Comparison of ENCODE assay signal across 27 cellular contexts in genomic region chr7:128189231-128189930, GRCh38. TPM values are rescaled to one million over a fixed set of nuclear protein-coding genes. Genes with fewer than 3 reads are reported as not detected.
DNase-seq lines count a peak whose midpoint lies in the region; ATAC-seq and TF ChIP-seq lines count a peak whose summit lies in the region.
"Had no signal": no experiment of that assay in that cellular context is flagged by ENCODE, and none has a peak within 500 bp of the region (broad histone marks: within the 10 kb centered on the region; RNA-seq: fewer than 3 reads in every experiment).

No MANE protein-coding gene starts in this region.

- CTCF ChIA-PET in HEK293T (lab: Yijun Ruan, JAX) = no interaction called here

- H3K79me1 ChIP-seq in mesenchymal stem cell (replicated peaks; ENCODE audit: low read length, poor library complexity, severe bottlenecking) = no peaks in the 10 kb centered on the region

- H3K14ac ChIP-seq in mesenchymal stem cell (ENCODE audit: low read length in 2 of 2) = no peak overlapping the region

- H3K4me3 ChIP-seq in mesenchymal stem cell (ENCODE audit: insufficient read depth in 1 of 2, low read depth in 1 of 2, low read length in 2 of 2) (no peak overlapping the region), tibial artery (no peak overlapping the region)
- H3K4me3 ChIP-seq: GM23338, hepatocyte, ovary, SK-N-MC, smooth muscle cell had no signal

- H3K4me2 ChIP-seq in mesenchymal stem cell (ENCODE audit: low read length, poor library complexity, severe bottlenecking) = no peak overlapping the region
- H3K4me2 ChIP-seq: GM23338, hepatocyte, smooth muscle cell had no signal

- TF ChIP-seq CTCF in tibial artery (IDR thresholded peaks at IDR 0.05) = no peak

- H2BK12ac ChIP-seq in mesenchymal stem cell (ENCODE audit: low read length in 2 of 2) = no peak overlapping the region

- no peak overlapping the region for H3K9ac ChIP-seq in mesenchymal stem cell (ENCODE audit: low read length)

- no peak overlapping the region for H4K8ac ChIP-seq in mesenchymal stem cell (ENCODE audit: low read length)

- H2BK5ac ChIP-seq in mesenchymal stem cell (ENCODE audit: low read depth, low read length, poor library complexity, severe bottlenecking) = no peak overlapping the region

- H3K36me3 ChIP-seq in mesenchymal stem cell (ENCODE audit: control insufficient read depth in 1 of 2, insufficient read depth in 2 of 2, low read depth in 1 of 2, low read length in 2 of 2) (no peaks in the 10 kb centered on the region), tibial artery (no peaks in the 10 kb centered on the region)
- H3K36me3 ChIP-seq: ovary had no signal

- no peak overlapping the region for H2BK15ac ChIP-seq in mesenchymal stem cell (ENCODE audit: low read depth, poor library complexity, severe bottlenecking)

- no peak overlapping the region for H2AFZ ChIP-seq in mesenchymal stem cell (ENCODE audit: low read depth, low read length)
- H2AFZ ChIP-seq: GM23338, hepatocyte had no signal

- DNase-seq in activated CD8-positive, alpha-beta memory T cell treated with anti-CD3 and anti-CD28 coated beads, Interleukin-2, amount 50 U/mL, for 48 hours = peak; percentile 37
- no peak for DNase-seq in activated CD8-positive, alpha-beta memory T cell treated with anti-CD3 and anti-CD28 coated beads, Interleukin-2, amount 50 U/mL, for 4 hours
- DNase-seq in mesenchymal stem cell (no peak), tibial artery (peak; percentile 13 to 20), HEK293T (ENCODE audit: extremely low spot score) (no peak), NCI-H187 (lab: John Stamatoyannopoulos, UW) (no peak)
- DNase-seq: activated CD4-positive, alpha-beta T cell treated with anti-CD3 and anti-CD28 coated beads, Interleukin-2, amount 50 U/mL, for 4 hours; amniotic stem cell; effector CD8-positive, alpha-beta T cell; HFFc6; KG1; NCI-H1105; NCI-H1930; NCI-H510A treated with DMSO at 0.1 percent for 48 hours; nephron progenitor cell; ovary; stimulated activated CD4-positive, alpha-beta T cell treated with anti-CD3 and anti-CD28 coated beads, Interleukin-2, amount 100 ng/mL, for 24 hours; T-helper 1 cell had no signal

- peak overlapping the region; percentile 18 for H4K91ac ChIP-seq in mesenchymal stem cell (ENCODE audit: low read length)

- no peak overlapping the region for H3K23ac ChIP-seq in mesenchymal stem cell (ENCODE audit: low read length in 2 of 2)

- H3K27me3 ChIP-seq in mesenchymal stem cell (ENCODE audit: control insufficient read depth in 1 of 2, insufficient read depth in 1 of 2, low read length in 2 of 2) = peaks cover 45 to 68% of the 10 kb centered on the region in 2 experiments
- peaks cover 0 to 44% of the 10 kb centered on the region in 2 donors for H3K27me3 ChIP-seq in tibial artery
- H3K27me3 ChIP-seq: ovary had no signal

- H3K27ac ChIP-seq in angular gyrus (ENCODE audit: low read depth, low read length) (peak overlapping the region; percentile 79), mesenchymal stem cell (ENCODE audit: low read length, poor library complexity, severe bottlenecking) (no peak overlapping the region), tibial artery (no peak overlapping the region)
- H3K27ac ChIP-seq: epithelial cell of prostate, hepatocyte, ovary, RWPE1, SK-N-MC had no signal

- no peak for ATAC-seq in HG03039 (IDR thresholded peaks at IDR 0.05; ENCODE audit: unreplicated experiment)
- ATAC-seq: activated T-helper 17 cell treated with anti-CD3 and anti-CD28 coated beads, Interleukin-2, amount 50 U/mL, for 72 hours; GM23338 had no signal

- no peak overlapping the region for H2BK120ac ChIP-seq in mesenchymal stem cell (ENCODE audit: low read depth, low read length)

- H3K4ac ChIP-seq in mesenchymal stem cell (ENCODE audit: low read depth in 1 of 2, low read length in 2 of 2) = no peak overlapping the region

- no peak overlapping the region for H2AK5ac ChIP-seq in mesenchymal stem cell (ENCODE audit: low read length, severe bottlenecking)

- intact Hi-C loops in tibial artery (cut with DNase I; ENCODE audit: low total_unique reads) = no loop called here

- no peak overlapping the region for H3K18ac ChIP-seq in mesenchymal stem cell (ENCODE audit: low read depth in 1 of 2, low read length in 2 of 2)

- WGBS in mesenchymal stem cell = 80% methylated on average over 8 of the region's 8 CpGs

- H3K9me3 ChIP-seq in mesenchymal stem cell (ENCODE audit: control insufficient read depth, low read length) (peaks cover 14% of the 10 kb centered on the region), tibial artery (peaks cover 0 to 5% (median 3%) of the 10 kb centered on the region in 3 donors)
- H3K9me3 ChIP-seq: ovary had no signal

- no peaks in the 10 kb centered on the region for H3K4me1 ChIP-seq in mesenchymal stem cell (ENCODE audit: control insufficient read depth, insufficient read depth, low read depth, low read length)
- no peaks in the 10 kb centered on the region for H3K4me1 ChIP-seq in tibial artery

- POLR2A ChIA-PET in HEK293T (lab: Yijun Ruan, JAX) = no interaction called here

TF ChIP-seq in HEK293T, 16 proteins besides CTCF, POLR2A, EP300 and RAD21:
- TF ChIP-seq FOXA1 (IDR thresholded peaks at IDR 0.05) (no peak), FOXK2 (IDR thresholded peaks at IDR 0.05) (no peak), ARNT (IDR thresholded peaks at IDR 0.05) (no peak), FOXM1 (IDR thresholded peaks at IDR 0.05; ENCODE audit: borderline replicate concordance) (no peak), ELF4 (IDR thresholded peaks at IDR 0.05) (no peak), SUZ12 (IDR thresholded peaks at IDR 0.05) (no peak), NFRKB (IDR thresholded peaks at IDR 0.05) (no peak), ZNF384 (IDR thresholded peaks at IDR 0.05) (no peak)

RNA-seq across cellular contexts. Expression of gene LEP, which starts 51.7 kb away (rescaled TPM):
- not detected for polyA plus RNA-seq in mesenchymal stem cell (2013, experiment 1 of 2)
- polyA plus RNA-seq in mesenchymal stem cell (2013, experiment 2 of 2) = not detected
- polyA plus RNA-seq: GM23338, hepatocyte, smooth muscle cell had no signal

Comparison
In these comparisons a context has a peak if more than half of its experiments do, and no peak if none do; other contexts are left out.
1. DNase-seq: peak in activated CD8-positive, alpha-beta memory T cell treated with anti-CD3 and anti-CD28 coated beads, Interleukin-2, amount 50 U/mL, for 48 hours (single experiment) and tibial artery (2 of 2); none in activated CD8-positive, alpha-beta memory T cell treated with anti-CD3 and anti-CD28 coated beads, Interleukin-2, amount 50 U/mL, for 4 hours (single experiment), mesenchymal stem cell (single experiment), HEK293T (single experiment) and NCI-H187 (0 of 2).